Comparison of ENCODE assay signal across 1 cellular context in the genomic region with DNA sequence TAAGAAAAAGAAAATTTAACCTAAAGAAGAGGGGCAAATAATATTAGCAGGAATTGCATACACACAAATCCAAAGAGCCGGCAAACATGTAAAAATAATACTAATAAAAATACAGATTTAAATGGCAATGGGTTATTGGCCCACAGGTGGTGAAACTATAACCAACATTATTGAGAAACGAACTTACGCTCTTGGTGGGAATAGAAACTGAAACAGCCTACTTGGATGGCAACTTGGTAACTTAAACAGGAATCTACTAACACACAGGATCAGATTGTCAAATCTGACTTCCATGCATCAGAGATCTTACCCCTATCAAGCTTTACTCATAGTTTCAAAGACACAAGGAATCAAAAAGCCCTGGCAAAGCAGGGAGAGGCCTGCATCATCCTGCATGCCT.
TF ChIP-seq lines count a peak whose summit lies in the region.

No MANE protein-coding gene starts in this region.

TF ChIP-seq in HCT116, 20 proteins besides CTCF, POLR2A, EP300 and RAD21:
- TF ChIP-seq, protein P1, sequence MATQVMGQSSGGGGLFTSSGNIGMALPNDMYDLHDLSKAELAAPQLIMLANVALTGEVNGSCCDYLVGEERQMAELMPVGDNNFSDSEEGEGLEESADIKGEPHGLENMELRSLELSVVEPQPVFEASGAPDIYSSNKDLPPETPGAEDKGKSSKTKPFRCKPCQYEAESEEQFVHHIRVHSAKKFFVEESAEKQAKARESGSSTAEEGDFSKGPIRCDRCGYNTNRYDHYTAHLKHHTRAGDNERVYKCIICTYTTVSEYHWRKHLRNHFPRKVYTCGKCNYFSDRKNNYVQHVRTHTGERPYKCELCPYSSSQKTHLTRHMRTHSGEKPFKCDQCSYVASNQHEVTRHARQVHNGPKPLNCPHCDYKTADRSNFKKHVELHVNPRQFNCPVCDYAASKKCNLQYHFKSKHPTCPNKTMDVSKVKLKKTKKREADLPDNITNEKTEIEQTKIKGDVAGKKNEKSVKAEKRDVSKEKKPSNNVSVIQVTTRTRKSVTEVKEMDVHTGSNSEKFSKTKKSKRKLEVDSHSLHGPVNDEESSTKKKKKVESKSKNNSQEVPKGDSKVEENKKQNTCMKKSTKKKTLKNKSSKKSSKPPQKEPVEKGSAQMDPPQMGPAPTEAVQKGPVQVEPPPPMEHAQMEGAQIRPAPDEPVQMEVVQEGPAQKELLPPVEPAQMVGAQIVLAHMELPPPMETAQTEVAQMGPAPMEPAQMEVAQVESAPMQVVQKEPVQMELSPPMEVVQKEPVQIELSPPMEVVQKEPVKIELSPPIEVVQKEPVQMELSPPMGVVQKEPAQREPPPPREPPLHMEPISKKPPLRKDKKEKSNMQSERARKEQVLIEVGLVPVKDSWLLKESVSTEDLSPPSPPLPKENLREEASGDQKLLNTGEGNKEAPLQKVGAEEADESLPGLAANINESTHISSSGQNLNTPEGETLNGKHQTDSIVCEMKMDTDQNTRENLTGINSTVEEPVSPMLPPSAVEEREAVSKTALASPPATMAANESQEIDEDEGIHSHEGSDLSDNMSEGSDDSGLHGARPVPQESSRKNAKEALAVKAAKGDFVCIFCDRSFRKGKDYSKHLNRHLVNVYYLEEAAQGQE (IDR thresholded peaks at IDR 0.05; ENCODE audit: low read depth) = no peak
- peak; percentile 53; the same call in 1 of the 2 replicates for TF ChIP-seq POLR2AphosphoS5 (IDR thresholded peaks at IDR 0.05; ENCODE audit: low read depth, low read length)
- TF ChIP-seq SIN3A (IDR thresholded peaks at IDR 0.05; ENCODE audit: low read depth) = no peak
